Comparison of ENCODE assay signal across 8 cellular contexts in genomic region chr9:129726322-129727160, GRCh38. TPM values are rescaled to one million over a fixed set of nuclear protein-coding genes. Genes with fewer than 3 reads are reported as not detected.
DNase-seq lines count a peak whose midpoint lies in the region; ATAC-seq, FAIRE-seq and TF ChIP-seq lines count a peak whose summit lies in the region.

No MANE protein-coding gene starts in this region.

- ATAC-seq in pancreas (peak; percentile 76 to 98 (median 94)), upper lobe of left lung (ENCODE audit: low FRiP score in 2 of 2) (peak; percentile 88 to 93), GM18861 (IDR thresholded peaks at IDR 0.05; ENCODE audit: unreplicated experiment) (no peak)

- H3K36me3 ChIP-seq in pancreas (no peaks in the 10 kb centered on the region), upper lobe of left lung (no peaks in the 10 kb centered on the region)

- FAIRE-seq in frontal cortex (lab: Jason Lieb, UNC) (no peak), pancreas (lab: Jason Lieb, UNC) (no peak)

- H3K27ac ChIP-seq in pancreas (no peak overlapping the region), upper lobe of left lung (no peak overlapping the region)

- TF ChIP-seq POLR2A in upper lobe of left lung (IDR thresholded peaks at IDR 0.05) = no peak

- 17 to 18% methylated on average over 23 of the region's 23 CpGs for WGBS in pancreas, 2 donors
- 30 to 44% methylated on average over 11 to 17 of the region's 23 CpGs for WGBS in upper lobe of left lung, 2 donors

- TF ChIP-seq CTCF in pancreas (IDR thresholded peaks at IDR 0.05) = peak; percentile 70 to 81 (median 76)
- TF ChIP-seq CTCF in upper lobe of left lung (IDR thresholded peaks at IDR 0.05) = peak; percentile 71 to 88 (median 79)

- intact Hi-C loops in pancreas (cut with DNase I) = no loop called here

- no peak overlapping the region for H3K4me3 ChIP-seq in pancreas
- no peak overlapping the region for H3K4me3 ChIP-seq in upper lobe of left lung

- H3K9me3 ChIP-seq in pancreas (no peaks in the 10 kb centered on the region), upper lobe of left lung (no peaks in the 10 kb centered on the region)

- TF ChIP-seq EP300 in upper lobe of left lung (IDR thresholded peaks at IDR 0.05) = no peak

- H3K4me1 ChIP-seq in pancreas = no peaks in the 10 kb centered on the region
- H3K4me1 ChIP-seq in upper lobe of left lung = peaks cover 0 to 8% (median 6%) of the 10 kb centered on the region in 4 donors

- H3K27me3 ChIP-seq in pancreas (no peaks in the 10 kb centered on the region), upper lobe of left lung (no peaks in the 10 kb centered on the region)

- DNase-seq in DMS 273 (lab: John Stamatoyannopoulos, UW; ENCODE audit: unreplicated experiment) (peak; percentile 89), LHCN-M2 (ENCODE audit: low read depth) (peak; percentile 76), SHP77 treated with DMSO at 0.1 percent for 48 hours (lab: John Stamatoyannopoulos, UW) (peak; percentile 55), frontal cortex (ENCODE audit: low spot score in 2 of 2) (peak; percentile 70 to 89), pancreas (peak in 4 of 6 donors; percentile 31 to 81 (median 64)), upper lobe of left lung (peak; percentile 63 to 90)
- peak; percentile 83 for DNase-seq in activated effector memory CD4-positive, alpha-beta T cell treated with anti-CD3 and anti-CD28 coated beads, Interleukin-2, amount 50 U/mL, for 16 hours

RNA-seq across cellular contexts. Expression of gene PTGES, which starts 26.3 kb away (rescaled TPM):
- 0.34 and 0.64 TPM in 2 replicates for total RNA-seq in LHCN-M2 (2014; rRNA removed)
- 6.6 TPM for polyA plus RNA-seq in LHCN-M2 (2012)
- 3.7 TPM for total RNA-seq in frontal cortex
- total RNA-seq in pancreas = 1 to 10 TPM in 3 of 6 donors, under 1 TPM in 3; 0.16 to 2.5 (median 0.77) TPM
- polyA plus RNA-seq in pancreas = 1 to 10 TPM in 1 of 2 donors, under 1 TPM in 1; 0.75 to 1.8 TPM
- total RNA-seq in upper lobe of left lung = 1 to 10 TPM in 5 of 6 donors, under 1 TPM in 1; 0.76 to 4.2 (median 2.5) TPM
